ENCODE assay signal across 1 cellular context in genomic region chr3:170353485-170353884, GRCh38.
TF ChIP-seq lines count a peak whose summit lies in the region.

No MANE protein-coding gene starts in this region.

TF ChIP-seq in K562, 482 proteins besides CTCF, POLR2A, EP300 and RAD21:
- TF ChIP-seq ZNF121 (CRISPR knock-in tag; conservative IDR thresholded peaks at IDR 0.05) (peak; percentile 39; the same call in 1 of the 2 replicates), NFIX (CRISPR knock-in tag; IDR thresholded peaks at IDR 0.05; ENCODE audit: low read depth) (no peak), RBM25 (IDR thresholded peaks at IDR 0.05; ENCODE audit: low read depth, low read length, severe bottlenecking) (peak; percentile 53)
